ENCODE assay signal across 1 cellular context in genomic region chr19:54102421-54103169, GRCh38.
TF ChIP-seq lines count a peak whose summit lies in the region.

TSS of gene NDUFA3 (plus strand) at chr19:54102855. CDS start at chr19:54102879, 24 bp downstream.

TF ChIP-seq in HepG2, 621 proteins besides CTCF, POLR2A, EP300 and RAD21 (continued from another document and continues in another):
- no peak; the same call in 1 of the 2 replicates for TF ChIP-seq ZBTB40 (IDR thresholded peaks at IDR 0.05)
- peak; percentile 99 for TF ChIP-seq ZBTB40 (CRISPR knock-in tag; IDR thresholded peaks at IDR 0.05)
- peak; percentile 98 for TF ChIP-seq ZNF143 (CRISPR knock-in tag; IDR thresholded peaks at IDR 0.05)
- TF ChIP-seq TRIM24 (CRISPR knock-in tag; IDR thresholded peaks at IDR 0.05), result no peak
- peak; percentile 73 for TF ChIP-seq REL (CRISPR knock-in tag; conservative IDR thresholded peaks at IDR 0.05)
- no peak for TF ChIP-seq ZBTB20 (CRISPR knock-in tag; IDR thresholded peaks at IDR 0.05; ENCODE audit: borderline replicate concordance, low read depth)
- TF ChIP-seq KDM5B (CRISPR knock-in tag; IDR thresholded peaks at IDR 0.05; ENCODE audit: borderline replicate concordance), result peak; percentile 84; the same call in 1 of the 2 replicates
- 0 out of 2 replicates have a peak, but pooled peaks have one; percentile 26 for TF ChIP-seq NCOA2 (CRISPR knock-in tag; IDR thresholded peaks at IDR 0.05)
- TF ChIP-seq HIC2 (CRISPR knock-in tag; IDR thresholded peaks at IDR 0.05; ENCODE audit: low read depth), result no peak
- peak; percentile 62; the same call in 1 of the 2 replicates for TF ChIP-seq ZNF691 (CRISPR knock-in tag; IDR thresholded peaks at IDR 0.05; ENCODE audit: borderline replicate concordance, low read depth)
- 0 out of 2 replicates have a peak, but pooled peaks have one; percentile 55 for TF ChIP-seq IKZF5 (CRISPR knock-in tag; IDR thresholded peaks at IDR 0.05)
- peak; percentile 93 for TF ChIP-seq ARID4A (CRISPR knock-in tag; IDR thresholded peaks at IDR 0.05; ENCODE audit: borderline replicate concordance)
- no peak for TF ChIP-seq ZNF790 (CRISPR knock-in tag; IDR thresholded peaks at IDR 0.05; ENCODE audit: borderline replicate concordance)
- peak; percentile 18 to 52; a peak in 2 of 4 replicates for TF ChIP-seq NR2F1 (CRISPR knock-in tag; IDR thresholded peaks at IDR 0.05)
- no peak for TF ChIP-seq ZBTB34 (CRISPR knock-in tag; IDR thresholded peaks at IDR 0.05)
- TF ChIP-seq ISL2 (CRISPR knock-in tag; IDR thresholded peaks at IDR 0.05), result no peak; the same call in 1 of the 2 replicates
- TF ChIP-seq ATF7 (IDR thresholded peaks at IDR 0.05), result no peak
- no peak for TF ChIP-seq ATF7 (CRISPR knock-in tag; IDR thresholded peaks at IDR 0.05)
- peak; percentile 76; the same call in 1 of the 2 replicates for TF ChIP-seq ZBTB2 (CRISPR knock-in tag; IDR thresholded peaks at IDR 0.05; ENCODE audit: low read depth)
- TF ChIP-seq ZNF30 (CRISPR knock-in tag; IDR thresholded peaks at IDR 0.05), result no peak
- TF ChIP-seq ZNF768 (CRISPR knock-in tag; IDR thresholded peaks at IDR 0.05), result peak; percentile 52; the same call in 1 of the 2 replicates
- TF ChIP-seq ZBTB25 (CRISPR knock-in tag; IDR thresholded peaks at IDR 0.05), result peak; percentile 82; the same call in 1 of the 2 replicates
- TF ChIP-seq GMEB2 (CRISPR knock-in tag; IDR thresholded peaks at IDR 0.05; ENCODE audit: low read depth), result peak; percentile 74
- peak; percentile 70; the same call in 1 of the 2 replicates for TF ChIP-seq ZNF33B (CRISPR knock-in tag; IDR thresholded peaks at IDR 0.05)
- no peak for TF ChIP-seq ZNF431 (CRISPR knock-in tag; IDR thresholded peaks at IDR 0.05; ENCODE audit: borderline replicate concordance, low read depth)
- peak; percentile 40 for TF ChIP-seq BCL6 (CRISPR knock-in tag; IDR thresholded peaks at IDR 0.05)
- peak; percentile 42 for TF ChIP-seq ZNF781 (CRISPR knock-in tag; IDR thresholded peaks at IDR 0.05; ENCODE audit: borderline replicate concordance, not compliant biosample characterization)
- TF ChIP-seq ZFP90 (CRISPR knock-in tag; IDR thresholded peaks at IDR 0.05; ENCODE audit: borderline replicate concordance), result no peak
- TF ChIP-seq GLI4 (CRISPR knock-in tag; IDR thresholded peaks at IDR 0.05; ENCODE audit: borderline replicate concordance), result no peak
- peak; percentile 41; the same call in 1 of the 2 replicates for TF ChIP-seq NFYB (CRISPR knock-in tag; IDR thresholded peaks at IDR 0.05)
- TF ChIP-seq ZNF780A (CRISPR knock-in tag; IDR thresholded peaks at IDR 0.05), result no peak
- TF ChIP-seq NBN (conservative IDR thresholded peaks at IDR 0.05), result no peak
- peak; percentile 64; the same call in 1 of the 2 replicates for TF ChIP-seq CREBL2 (CRISPR knock-in tag; IDR thresholded peaks at IDR 0.05; ENCODE audit: borderline replicate concordance)
- TF ChIP-seq ZNF766 (CRISPR knock-in tag; IDR thresholded peaks at IDR 0.05; ENCODE audit: borderline replicate concordance), result no peak
